Comparison of ENCODE assay signal across 2 cellular contexts in genomic region chr1:7754234-7754633, GRCh38.
TF ChIP-seq lines count a peak whose summit lies in the region.

No MANE protein-coding gene starts in this region.

TF ChIP-seq in HepG2, 621 proteins besides CTCF, POLR2A, EP300 and RAD21 (continues in another document):
- TF ChIP-seq PATZ1 (CRISPR knock-in tag; IDR thresholded peaks at IDR 0.05) (peak; percentile 32; the same call in 1 of the 2 replicates), HMGXB3 (CRISPR knock-in tag; IDR thresholded peaks at IDR 0.05; ENCODE audit: borderline replicate concordance) (no peak), NR2F2 (IDR thresholded peaks at IDR 0.05; ENCODE audit: borderline replicate concordance, low read depth) (no peak), CAMTA2 (CRISPR knock-in tag; IDR thresholded peaks at IDR 0.05; ENCODE audit: borderline replicate concordance) (no peak), ATRX (CRISPR knock-in tag; IDR thresholded peaks at IDR 0.05; ENCODE audit: borderline replicate concordance) (no peak), SOX13 (IDR thresholded peaks at IDR 0.05) (no peak), SOX13 (CRISPR knock-in tag; conservative IDR thresholded peaks at IDR 0.05 in 1 of 2, IDR thresholded peaks at IDR 0.05 in 1 of 2) (peak in 1 of 2 experiments; percentile 79; a peak in 2 of 4 replicates), ZNF670 (CRISPR knock-in tag; IDR thresholded peaks at IDR 0.05; ENCODE audit: borderline replicate concordance) (no peak)
- TF ChIP-seq, protein P1, sequence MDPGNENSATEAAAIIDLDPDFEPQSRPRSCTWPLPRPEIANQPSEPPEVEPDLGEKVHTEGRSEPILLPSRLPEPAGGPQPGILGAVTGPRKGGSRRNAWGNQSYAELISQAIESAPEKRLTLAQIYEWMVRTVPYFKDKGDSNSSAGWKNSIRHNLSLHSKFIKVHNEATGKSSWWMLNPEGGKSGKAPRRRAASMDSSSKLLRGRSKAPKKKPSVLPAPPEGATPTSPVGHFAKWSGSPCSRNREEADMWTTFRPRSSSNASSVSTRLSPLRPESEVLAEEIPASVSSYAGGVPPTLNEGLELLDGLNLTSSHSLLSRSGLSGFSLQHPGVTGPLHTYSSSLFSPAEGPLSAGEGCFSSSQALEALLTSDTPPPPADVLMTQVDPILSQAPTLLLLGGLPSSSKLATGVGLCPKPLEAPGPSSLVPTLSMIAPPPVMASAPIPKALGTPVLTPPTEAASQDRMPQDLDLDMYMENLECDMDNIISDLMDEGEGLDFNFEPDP (CRISPR knock-in tag; conservative IDR thresholded peaks at IDR 0.05), result no peak
- TF ChIP-seq, protein P2, sequence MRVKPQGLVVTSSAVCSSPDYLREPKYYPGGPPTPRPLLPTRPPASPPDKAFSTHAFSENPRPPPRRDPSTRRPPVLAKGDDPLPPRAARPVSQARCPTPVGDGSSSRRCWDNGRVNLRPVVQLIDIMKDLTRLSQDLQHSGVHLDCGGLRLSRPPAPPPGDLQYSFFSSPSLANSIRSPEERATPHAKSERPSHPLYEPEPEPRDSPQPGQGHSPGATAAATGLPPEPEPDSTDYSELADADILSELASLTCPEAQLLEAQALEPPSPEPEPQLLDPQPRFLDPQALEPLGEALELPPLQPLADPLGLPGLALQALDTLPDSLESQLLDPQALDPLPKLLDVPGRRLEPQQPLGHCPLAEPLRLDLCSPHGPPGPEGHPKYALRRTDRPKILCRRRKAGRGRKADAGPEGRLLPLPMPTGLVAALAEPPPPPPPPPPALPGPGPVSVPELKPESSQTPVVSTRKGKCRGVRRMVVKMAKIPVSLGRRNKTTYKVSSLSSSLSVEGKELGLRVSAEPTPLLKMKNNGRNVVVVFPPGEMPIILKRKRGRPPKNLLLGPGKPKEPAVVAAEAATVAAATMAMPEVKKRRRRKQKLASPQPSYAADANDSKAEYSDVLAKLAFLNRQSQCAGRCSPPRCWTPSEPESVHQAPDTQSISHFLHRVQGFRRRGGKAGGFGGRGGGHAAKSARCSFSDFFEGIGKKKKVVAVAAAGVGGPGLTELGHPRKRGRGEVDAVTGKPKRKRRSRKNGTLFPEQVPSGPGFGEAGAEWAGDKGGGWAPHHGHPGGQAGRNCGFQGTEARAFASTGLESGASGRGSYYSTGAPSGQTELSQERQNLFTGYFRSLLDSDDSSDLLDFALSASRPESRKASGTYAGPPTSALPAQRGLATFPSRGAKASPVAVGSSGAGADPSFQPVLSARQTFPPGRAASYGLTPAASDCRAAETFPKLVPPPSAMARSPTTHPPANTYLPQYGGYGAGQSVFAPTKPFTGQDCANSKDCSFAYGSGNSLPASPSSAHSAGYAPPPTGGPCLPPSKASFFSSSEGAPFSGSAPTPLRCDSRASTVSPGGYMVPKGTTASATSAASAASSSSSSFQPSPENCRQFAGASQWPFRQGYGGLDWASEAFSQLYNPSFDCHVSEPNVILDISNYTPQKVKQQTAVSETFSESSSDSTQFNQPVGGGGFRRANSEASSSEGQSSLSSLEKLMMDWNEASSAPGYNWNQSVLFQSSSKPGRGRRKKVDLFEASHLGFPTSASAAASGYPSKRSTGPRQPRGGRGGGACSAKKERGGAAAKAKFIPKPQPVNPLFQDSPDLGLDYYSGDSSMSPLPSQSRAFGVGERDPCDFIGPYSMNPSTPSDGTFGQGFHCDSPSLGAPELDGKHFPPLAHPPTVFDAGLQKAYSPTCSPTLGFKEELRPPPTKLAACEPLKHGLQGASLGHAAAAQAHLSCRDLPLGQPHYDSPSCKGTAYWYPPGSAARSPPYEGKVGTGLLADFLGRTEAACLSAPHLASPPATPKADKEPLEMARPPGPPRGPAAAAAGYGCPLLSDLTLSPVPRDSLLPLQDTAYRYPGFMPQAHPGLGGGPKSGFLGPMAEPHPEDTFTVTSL (CRISPR knock-in tag; IDR thresholded peaks at IDR 0.05; ENCODE audit: borderline replicate concordance), result no peak

TF ChIP-seq in endothelial cell of umbilical vein, 7 proteins besides CTCF, POLR2A, EP300 and RAD21:
- TF ChIP-seq GATA2 (IDR thresholded peaks at IDR 0.05; ENCODE audit: insufficient read depth, insufficient read length, low read depth, low read length), result no peak
- no peak for TF ChIP-seq MYC (IDR thresholded peaks at IDR 0.05; ENCODE audit: low read depth, low read length)
- no peak for TF ChIP-seq EZH2 (IDR thresholded peaks at IDR 0.05; ENCODE audit: borderline replicate concordance, low read depth, low read length, severe bottlenecking)
- no peak for TF ChIP-seq FOS (IDR thresholded peaks at IDR 0.05; ENCODE audit: borderline replicate concordance, insufficient read depth, low read length)
- TF ChIP-seq JUN (IDR thresholded peaks at IDR 0.05; ENCODE audit: borderline replicate concordance, insufficient read depth, insufficient read length, low read depth), result no peak
- TF ChIP-seq, protein P3, sequence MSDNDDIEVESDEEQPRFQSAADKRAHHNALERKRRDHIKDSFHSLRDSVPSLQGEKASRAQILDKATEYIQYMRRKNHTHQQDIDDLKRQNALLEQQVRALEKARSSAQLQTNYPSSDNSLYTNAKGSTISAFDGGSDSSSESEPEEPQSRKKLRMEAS (IDR thresholded peaks at IDR 0.05; ENCODE audit: insufficient read depth, insufficient read length), result no peak
- TF ChIP-seq POLR2AphosphoS5 (IDR thresholded peaks at IDR 0.05; ENCODE audit: insufficient read depth, low read depth, low read length), result no peak
